In the genomic region with DNA sequence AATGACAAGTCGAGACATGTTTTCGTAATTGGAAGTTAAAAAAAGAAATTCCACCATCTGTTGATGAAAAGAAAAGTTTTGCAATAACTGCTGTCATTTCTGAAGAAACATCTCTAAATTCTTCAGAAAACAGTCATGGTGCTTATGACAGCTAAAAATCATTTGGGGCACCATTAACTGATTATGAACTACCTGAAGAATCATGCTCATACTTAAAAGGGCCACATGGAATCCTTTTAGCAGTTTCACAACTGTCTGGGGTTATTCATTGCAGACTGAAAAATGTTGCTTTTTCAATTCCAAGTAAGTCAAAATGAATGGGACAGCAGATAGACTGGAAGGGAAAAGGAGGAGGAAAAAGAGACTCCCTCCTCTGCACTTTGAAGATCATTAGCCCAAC, we compare ENCODE assay signal across 17 cellular contexts.
DNase-seq lines count a peak whose midpoint lies in the region; ATAC-seq, FAIRE-seq and TF ChIP-seq lines count a peak whose summit lies in the region.
"Had no signal": no experiment of that assay in that cellular context is flagged by ENCODE, and none has a peak within 500 bp of the region (broad histone marks: within the 10 kb centered on the region; RNA-seq: fewer than 3 reads in every experiment).

No MANE protein-coding gene starts in this region.

- TF ChIP-seq RAD21 in K562 (CRISPR knock-in tag; conservative IDR thresholded peaks at IDR 0.05 in 1 of 2, IDR thresholded peaks at IDR 0.05 in 1 of 2): no peak

- in situ Hi-C loops in K562 (cut with MboI): no loop called here

- H3K4me1 ChIP-seq in K562 (replicated peaks in 1 of 2; ENCODE audit: control insufficient read depth in 2 of 2, insufficient read depth in 2 of 2, low read length in 2 of 2): no peaks in the 10 kb centered on the region

- no peak for TF ChIP-seq POLR2A in K562 (conservative IDR thresholded peaks at IDR 0.05)

- H3K4me3 ChIP-seq in K562: no peak overlapping the region
- H3K4me3 ChIP-seq: upper lobe of left lung had no signal

- no peaks in the 10 kb centered on the region for H3K9me3 ChIP-seq in K562 (replicated peaks; ENCODE audit: control insufficient read depth, insufficient read depth, low read depth, low read length)
- H3K9me3 ChIP-seq: upper lobe of left lung had no signal

- H3K27me3 Mint-ChIP-seq in mesothelial cell of epicardium (ENCODE audit: low read depth): no peaks in the 10 kb centered on the region
- H3K27me3 Mint-ChIP-seq in effector memory CD8-positive, alpha-beta T cell: no peaks in the 10 kb centered on the region

- H3K4me3 Mint-ChIP-seq in mesothelial cell of epicardium: no peak overlapping the region
- no peak overlapping the region for H3K4me3 Mint-ChIP-seq in effector memory CD8-positive, alpha-beta T cell
- H3K4me3 Mint-ChIP-seq: activated T-cell treated with anti-CD3 and anti-CD28 coated beads, Interleukin-2, amount 50 U/mL, for 72 hours; neural crest cell had no signal

- intact Hi-C loops in K562 (cut with micrococcal nuclease): no loop called here

- H3K9me1 ChIP-seq in K562 (ENCODE audit: control insufficient read depth, insufficient read depth, low read length): no peaks in the 10 kb centered on the region

- no peak overlapping the region for H3K27ac ChIP-seq in K562 (ENCODE audit: extremely low read depth, low read depth, low read length)
- H3K27ac ChIP-seq: upper lobe of left lung had no signal

- H4K20me1 ChIP-seq in K562 (replicated peaks; ENCODE audit: control insufficient read depth, insufficient read depth, low read length): no peaks in the 10 kb centered on the region

- H3K79me2 ChIP-seq in K562 (ENCODE audit: control insufficient read depth, insufficient read depth, low read length): no peaks in the 10 kb centered on the region

- FAIRE-seq in K562 (lab: Jason Lieb, UNC): peak; percentile 46

- DNase-seq in GM04503 (ENCODE audit: low read depth) (peak; percentile 28), NCI-H146 (lab: John Stamatoyannopoulos, UW) (peak; percentile 21), K562 (ENCODE audit: extremely low read depth in 1 of 4, low spot score in 3 of 4) (no peak), mesothelial cell of epicardium (ENCODE audit: low spot score in 2 of 2, unreplicated experiment in 2 of 2) (no peak), NCI-H2107 (lab: John Stamatoyannopoulos, UW) (no peak), SHP77 (lab: John Stamatoyannopoulos, UW) (no peak)
- DNase-seq in effector memory CD8-positive, alpha-beta T cell: no peak
- DNase-seq in activated CD8-positive, alpha-beta memory T cell treated with anti-CD3 and anti-CD28 coated beads, Interleukin-2, amount 50 U/mL, for 48 hours: no peak
- DNase-seq: activated CD4-positive, alpha-beta T cell treated with anti-CD3 and anti-CD28 coated beads, Interleukin-2, amount 50 U/mL, for 1 hour; activated T-cell treated with anti-CD3 and anti-CD28 coated beads, Interleukin-2, amount 50 U/mL, for 72 hours; erythroblast; NCI-H1092; retina; stimulated activated CD4-positive, alpha-beta T cell treated with anti-CD3 and anti-CD28 coated beads, Interleukin-2, amount 100 ng/mL, for 24 hours; stimulated activated CD8-positive, alpha-beta memory T cell treated with anti-CD3 and anti-CD28 coated beads, Interleukin-4, amount 100 ng/mL, for 48 hours; upper lobe of left lung had no signal

- peak overlapping the region; percentile 55 for H3K27ac Mint-ChIP-seq in mesothelial cell of epicardium
- peak overlapping the region in 1 of 2 donors; percentile 27 for H3K27ac Mint-ChIP-seq in effector memory CD8-positive, alpha-beta T cell
- H3K27ac Mint-ChIP-seq: activated T-cell treated with anti-CD3 and anti-CD28 coated beads, Interleukin-2, amount 50 U/mL, for 72 hours had no signal

- POLR2A ChIA-PET in K562 (lab: Yijun Ruan, JAX): no interaction called here

- H3K36me3 ChIP-seq in K562 (ENCODE audit: control insufficient read depth, insufficient read depth, low read length): no peaks in the 10 kb centered on the region
- H3K36me3 ChIP-seq: upper lobe of left lung had no signal

- no TSS peak for BruUV-seq in K562 (replicated peaks; lab: Mats Ljungman, UMichigan)

- ATAC-seq in K562: no peak
- ATAC-seq in effector memory CD8-positive, alpha-beta T cell (replicated peaks): no peak
- ATAC-seq: activated T-cell treated with anti-CD3 and anti-CD28 coated beads, Interleukin-2, amount 50 U/mL, for 72 hours had no signal

- H3K4me2 ChIP-seq in K562 (ENCODE audit: insufficient read depth, low read length): no peak overlapping the region

- TF ChIP-seq EP300 in K562 (IDR thresholded peaks at IDR 0.05; ENCODE audit: low read length): no peak

- H3K27me3 ChIP-seq in K562 (ENCODE audit: control insufficient read depth in 2 of 2, insufficient read depth in 2 of 2, low read length in 2 of 2): peaks cover 5 to 10% of the 10 kb centered on the region in 2 experiments; a peak in 4 of 5 replicates
- H3K27me3 ChIP-seq: upper lobe of left lung had no signal

- no peaks in the 10 kb centered on the region for H3K36me3 Mint-ChIP-seq in mesothelial cell of epicardium
- H3K36me3 Mint-ChIP-seq in effector memory CD8-positive, alpha-beta T cell (ENCODE audit: insufficient read depth): no peaks in the 10 kb centered on the region

- CTCF ChIA-PET in K562 (lab: Yijun Ruan, JAX; ENCODE audit: low intra/inter-chr PET ratio): no interaction called here

- H3K9me3 Mint-ChIP-seq in mesothelial cell of epicardium: peaks cover 3% of the 10 kb centered on the region
- no peaks in the 10 kb centered on the region for H3K9me3 Mint-ChIP-seq in effector memory CD8-positive, alpha-beta T cell
- H3K9me3 Mint-ChIP-seq: activated T-cell treated with anti-CD3 and anti-CD28 coated beads, Interleukin-2, amount 50 U/mL, for 72 hours; neural crest cell had no signal

- H3K4me1 Mint-ChIP-seq in mesothelial cell of epicardium: peaks cover 34% of the 10 kb centered on the region
- peaks cover 4 to 7% of the 10 kb centered on the region in 2 donors for H3K4me1 Mint-ChIP-seq in effector memory CD8-positive, alpha-beta T cell (ENCODE audit: low read depth in 2 of 2)

- TF ChIP-seq CTCF in K562 (IDR thresholded peaks at IDR 0.05 in 2 of 3, conservative IDR thresholded peaks at IDR 0.05 in 1 of 3; ENCODE audit: insufficient read depth in 2 of 3, low read depth in 1 of 3, low read length in 3 of 3): no peak
- TF ChIP-seq CTCF in mesothelial cell of epicardium (IDR thresholded peaks at IDR 0.05; ENCODE audit: unreplicated experiment): no peak

- no peak overlapping the region for H2AFZ ChIP-seq in K562 (ENCODE audit: low read depth, low read length)

- H3K9ac ChIP-seq in K562 (ENCODE audit: insufficient read depth in 1 of 2, low read depth in 2 of 2, low read length in 2 of 2): no peak overlapping the region

- WGBS in K562 (ENCODE audit: insufficient coverage, low coverage, missing lambda C conversion rate): 0% methylated on average over 2 of the region's 2 CpGs

TF ChIP-seq in K562, 482 proteins besides CTCF, POLR2A, EP300 and RAD21:
- TF ChIP-seq DDX20 (tag; IDR thresholded peaks at IDR 0.05; ENCODE audit: low read depth): no peak
- TF ChIP-seq ETV1 (tag; conservative IDR thresholded peaks at IDR 0.05; ENCODE audit: low read depth): no peak
- TF ChIP-seq, protein P1, sequence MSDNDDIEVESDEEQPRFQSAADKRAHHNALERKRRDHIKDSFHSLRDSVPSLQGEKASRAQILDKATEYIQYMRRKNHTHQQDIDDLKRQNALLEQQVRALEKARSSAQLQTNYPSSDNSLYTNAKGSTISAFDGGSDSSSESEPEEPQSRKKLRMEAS (CRISPR knock-in tag; IDR thresholded peaks at IDR 0.05): no peak
- TF ChIP-seq MAFK (IDR thresholded peaks at IDR 0.05; ENCODE audit: low read length): no peak
- TF ChIP-seq, protein P2, sequence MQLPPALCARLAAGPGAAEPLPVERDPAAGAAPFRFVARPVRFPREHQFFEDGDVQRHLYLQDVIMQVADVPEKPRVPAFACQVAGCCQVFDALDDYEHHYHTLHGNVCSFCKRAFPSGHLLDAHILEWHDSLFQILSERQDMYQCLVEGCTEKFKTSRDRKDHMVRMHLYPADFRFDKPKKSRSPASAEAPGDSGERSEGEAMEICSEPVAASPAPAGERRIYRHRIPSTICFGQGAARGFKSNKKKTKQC (CRISPR knock-in tag; IDR thresholded peaks at IDR 0.05): no peak
- TF ChIP-seq, protein P3, sequence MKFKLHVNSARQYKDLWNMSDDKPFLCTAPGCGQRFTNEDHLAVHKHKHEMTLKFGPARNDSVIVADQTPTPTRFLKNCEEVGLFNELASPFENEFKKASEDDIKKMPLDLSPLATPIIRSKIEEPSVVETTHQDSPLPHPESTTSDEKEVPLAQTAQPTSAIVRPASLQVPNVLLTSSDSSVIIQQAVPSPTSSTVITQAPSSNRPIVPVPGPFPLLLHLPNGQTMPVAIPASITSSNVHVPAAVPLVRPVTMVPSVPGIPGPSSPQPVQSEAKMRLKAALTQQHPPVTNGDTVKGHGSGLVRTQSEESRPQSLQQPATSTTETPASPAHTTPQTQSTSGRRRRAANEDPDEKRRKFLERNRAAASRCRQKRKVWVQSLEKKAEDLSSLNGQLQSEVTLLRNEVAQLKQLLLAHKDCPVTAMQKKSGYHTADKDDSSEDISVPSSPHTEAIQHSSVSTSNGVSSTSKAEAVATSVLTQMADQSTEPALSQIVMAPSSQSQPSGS (CRISPR knock-in tag; IDR thresholded peaks at IDR 0.05): no peak
- no peak for TF ChIP-seq NEUROD1 (IDR thresholded peaks at IDR 0.05; ENCODE audit: borderline replicate concordance, low read depth, low read length, partially characterized antibody)
- no peak for TF ChIP-seq ARNT (IDR thresholded peaks at IDR 0.05)
- TF ChIP-seq SRSF3 (IDR thresholded peaks at IDR 0.05; ENCODE audit: insufficient read depth, low read length): no peak
- TF ChIP-seq ZNF445 (CRISPR knock-in tag; IDR thresholded peaks at IDR 0.05; ENCODE audit: low read depth): no peak
- TF ChIP-seq ZFX (CRISPR knock-in tag; IDR thresholded peaks at IDR 0.05): no peak

Comparison
In these comparisons a context has a peak if more than half of its experiments do, and no peak if none do; other contexts are left out.
1. DNase-seq: peak in GM04503 (single experiment) and NCI-H146 (single experiment); none in K562 (0 of 4), mesothelial cell of epicardium (0 of 2), NCI-H2107 (single experiment), effector memory CD8-positive, alpha-beta T cell (0 of 3), activated CD8-positive, alpha-beta memory T cell treated with anti-CD3 and anti-CD28 coated beads, Interleukin-2, amount 50 U/mL, for 48 hours (single experiment) and SHP77 (0 of 2).